Comparison of ENCODE assay signal across 1 cellular context in genomic region chr11:409600-410471, GRCh38.
A peak's percentile ranks its signal among the peaks of the same experiment; 100 is the strongest.
TF ChIP-seq lines count a peak whose summit lies in the region.

No MANE protein-coding gene starts in this region.

TF ChIP-seq in HepG2, 621 proteins besides CTCF, POLR2A, EP300 and RAD21 (continued from another document and continues in another):
- TF ChIP-seq ZBTB39 (CRISPR knock-in tag; IDR thresholded peaks at IDR 0.05) (no peak), ZMYM3 (CRISPR knock-in tag; IDR thresholded peaks at IDR 0.05) (no peak; the same call in 1 of the 2 replicates), CREM (IDR thresholded peaks at IDR 0.05) (peak; percentile 13; the same call in 1 of the 2 replicates), CREM (CRISPR knock-in tag; IDR thresholded peaks at IDR 0.05) (no peak), ARNT2 (CRISPR knock-in tag; IDR thresholded peaks at IDR 0.05; ENCODE audit: low read depth) (no peak), KDM2A (CRISPR knock-in tag; IDR thresholded peaks at IDR 0.05; ENCODE audit: borderline replicate concordance, low read depth) (peak; percentile 73; the same call in 1 of the 2 replicates), SALL1 (CRISPR knock-in tag; IDR thresholded peaks at IDR 0.05) (peak; percentile 60), ZNF569 (CRISPR knock-in tag; IDR thresholded peaks at IDR 0.05; ENCODE audit: borderline replicate concordance) (no peak), FOXA1 (IDR thresholded peaks at IDR 0.05) (no peak), FOXA1 (CRISPR knock-in tag; IDR thresholded peaks at IDR 0.05) (no peak), LCORL (IDR thresholded peaks at IDR 0.05) (no peak), LCORL (CRISPR knock-in tag; IDR thresholded peaks at IDR 0.05) (peak; percentile 73), ARID2 (CRISPR knock-in tag; IDR thresholded peaks at IDR 0.05; ENCODE audit: borderline replicate concordance) (0 out of 2 replicates have a peak, but pooled peaks have one; percentile 10), RFX5 (IDR thresholded peaks at IDR 0.05; ENCODE audit: low read depth, low read length) (no peak), NCOR1 (IDR thresholded peaks at IDR 0.05; ENCODE audit: borderline replicate concordance, low read length) (no peak), ZNF790 (CRISPR knock-in tag; IDR thresholded peaks at IDR 0.05; ENCODE audit: borderline replicate concordance) (no peak), RERE (CRISPR knock-in tag; IDR thresholded peaks at IDR 0.05; ENCODE audit: low read depth) (no peak), ZNF878 (CRISPR knock-in tag; IDR thresholded peaks at IDR 0.05) (no peak), E2F2 (CRISPR knock-in tag; IDR thresholded peaks at IDR 0.05; ENCODE audit: borderline replicate concordance) (no peak), FOXM1 (CRISPR knock-in tag; IDR thresholded peaks at IDR 0.05) (no peak), TCF12 (IDR thresholded peaks at IDR 0.05) (no peak), TCF12 (CRISPR knock-in tag; IDR thresholded peaks at IDR 0.05) (no peak), DDIT3 (CRISPR knock-in tag; IDR thresholded peaks at IDR 0.05) (no peak), NR1H2 (CRISPR knock-in tag; IDR thresholded peaks at IDR 0.05; ENCODE audit: borderline replicate concordance, low read depth) (no peak), ZNF44 (CRISPR knock-in tag; IDR thresholded peaks at IDR 0.05) (no peak), ZNF263 (CRISPR knock-in tag; IDR thresholded peaks at IDR 0.05) (peak; percentile 36; the same call in 1 of the 2 replicates), JUNB (CRISPR knock-in tag; IDR thresholded peaks at IDR 0.05; ENCODE audit: borderline replicate concordance) (no peak), ZNF737 (CRISPR knock-in tag; IDR thresholded peaks at IDR 0.05; ENCODE audit: borderline replicate concordance) (no peak), NPAS2 (CRISPR knock-in tag; IDR thresholded peaks at IDR 0.05; ENCODE audit: borderline replicate concordance) (no peak), ZNF891 (CRISPR knock-in tag; IDR thresholded peaks at IDR 0.05) (peak; percentile 78), ZNF672 (CRISPR knock-in tag; IDR thresholded peaks at IDR 0.05) (no peak), MIER2 (CRISPR knock-in tag; IDR thresholded peaks at IDR 0.05) (no peak), ZNF235 (CRISPR knock-in tag; IDR thresholded peaks at IDR 0.05; ENCODE audit: borderline replicate concordance) (no peak), KLF6 (CRISPR knock-in tag; IDR thresholded peaks at IDR 0.05) (no peak), PRPF4 (IDR thresholded peaks at IDR 0.05; ENCODE audit: low read depth, low read length, poor library complexity, severe bottlenecking) (no peak), ZBTB40 (IDR thresholded peaks at IDR 0.05) (no peak), ZBTB40 (CRISPR knock-in tag; IDR thresholded peaks at IDR 0.05) (no peak; the same call in none of the 2 replicates)
- TF ChIP-seq, protein P1, sequence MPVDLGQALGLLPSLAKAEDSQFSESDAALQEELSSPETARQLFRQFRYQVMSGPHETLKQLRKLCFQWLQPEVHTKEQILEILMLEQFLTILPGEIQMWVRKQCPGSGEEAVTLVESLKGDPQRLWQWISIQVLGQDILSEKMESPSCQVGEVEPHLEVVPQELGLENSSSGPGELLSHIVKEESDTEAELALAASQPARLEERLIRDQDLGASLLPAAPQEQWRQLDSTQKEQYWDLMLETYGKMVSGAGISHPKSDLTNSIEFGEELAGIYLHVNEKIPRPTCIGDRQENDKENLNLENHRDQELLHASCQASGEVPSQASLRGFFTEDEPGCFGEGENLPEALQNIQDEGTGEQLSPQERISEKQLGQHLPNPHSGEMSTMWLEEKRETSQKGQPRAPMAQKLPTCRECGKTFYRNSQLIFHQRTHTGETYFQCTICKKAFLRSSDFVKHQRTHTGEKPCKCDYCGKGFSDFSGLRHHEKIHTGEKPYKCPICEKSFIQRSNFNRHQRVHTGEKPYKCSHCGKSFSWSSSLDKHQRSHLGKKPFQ (CRISPR knock-in tag; IDR thresholded peaks at IDR 0.05; ENCODE audit: insufficient replicate concordance): peak; percentile 65
- TF ChIP-seq, protein P2, sequence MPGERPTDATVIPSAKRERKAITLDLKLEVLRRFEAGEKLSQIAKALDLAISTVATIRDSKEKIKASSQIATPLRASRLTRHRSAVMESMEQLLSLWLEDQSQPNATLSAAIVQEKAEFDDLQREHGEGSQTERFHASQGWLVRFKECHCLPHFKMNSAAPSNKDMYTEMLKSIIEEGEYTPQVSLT (CRISPR knock-in tag; IDR thresholded peaks at IDR 0.05; ENCODE audit: borderline replicate concordance, low read depth): no peak
